ENCODE assay signal across 22 cellular contexts in the genomic region with DNA sequence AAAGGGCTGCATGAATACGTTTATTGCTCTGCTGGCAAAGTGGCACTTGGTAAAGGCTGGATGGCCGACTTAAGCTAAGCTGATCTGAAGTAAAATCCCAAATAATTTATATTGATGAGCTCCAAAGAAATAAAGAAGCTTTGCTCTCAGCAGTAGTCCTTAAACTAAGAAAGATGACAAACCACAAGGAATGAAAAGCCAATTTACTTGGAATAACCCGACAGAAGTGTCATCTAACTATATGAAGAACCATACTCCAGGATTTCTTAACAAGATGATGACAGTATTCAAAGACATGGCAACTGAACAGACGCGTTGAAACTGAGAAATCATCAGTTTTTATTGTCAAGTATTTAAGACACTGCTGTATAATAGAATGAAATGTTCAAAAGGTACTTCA.
"Had no signal": no experiment of that assay in that cellular context is flagged by ENCODE, and none has a peak within 500 bp of the region (broad histone marks: within the 10 kb centered on the region; RNA-seq: fewer than 3 reads in every experiment).

No MANE protein-coding gene starts in this region.

- FAIRE-seq: astrocyte, bronchial epithelial cell, frontal cortex had no signal

- DNase-seq: activated CD4-positive, alpha-beta memory T cell treated with anti-CD3 and anti-CD28 coated beads, Interleukin-2, amount 10 ng/mL, durations not matched to agents 7 days and 5 days; activated CD4-positive, alpha-beta T cell treated with anti-CD3 and anti-CD28 coated beads for 36 hours; activated CD4-positive, CD25-positive, alpha-beta regulatory T cell; activated CD4-positive, CD25-positive, alpha-beta regulatory T cell treated with anti-CD3 and anti-CD28 coated beads, Interleukin-2, amount 50 U/mL, for 72 hours; activated CD8-positive, alpha-beta memory T cell treated with anti-CD3 and anti-CD28 coated beads, Interleukin-2, amount 50 U/mL, for 48 hours; activated effector memory CD4-positive, alpha-beta T cell treated with Interleukin-2 at 50 U/mL for 16 hours; activated gamma-delta T cell treated with Interleukin-2 at 50 U/mL for 16 hours; activated naive CD4-positive, alpha-beta T cell treated with anti-CD3 and anti-CD28 coated beads, Interleukin-2, amount 50 U/mL, for 16 hours; activated naive CD4-positive, alpha-beta T cell treated with Interleukin-2 at 50 U/mL for 16 hours; activated T-cell treated with anti-CD3 and anti-CD28 coated beads, Interleukin-2, amount 50 U/mL, for 4 hours; amniotic stem cell; anterior cingulate cortex; brain microvascular endothelial cell; dorsolateral prefrontal cortex; effector memory CD4-positive, alpha-beta T cell; endodermal cell; foreskin fibroblast; head of caudate nucleus; T-helper 2 cell had no signal
